8 cellular contexts compared by ENCODE assay signal in the genomic region with DNA sequence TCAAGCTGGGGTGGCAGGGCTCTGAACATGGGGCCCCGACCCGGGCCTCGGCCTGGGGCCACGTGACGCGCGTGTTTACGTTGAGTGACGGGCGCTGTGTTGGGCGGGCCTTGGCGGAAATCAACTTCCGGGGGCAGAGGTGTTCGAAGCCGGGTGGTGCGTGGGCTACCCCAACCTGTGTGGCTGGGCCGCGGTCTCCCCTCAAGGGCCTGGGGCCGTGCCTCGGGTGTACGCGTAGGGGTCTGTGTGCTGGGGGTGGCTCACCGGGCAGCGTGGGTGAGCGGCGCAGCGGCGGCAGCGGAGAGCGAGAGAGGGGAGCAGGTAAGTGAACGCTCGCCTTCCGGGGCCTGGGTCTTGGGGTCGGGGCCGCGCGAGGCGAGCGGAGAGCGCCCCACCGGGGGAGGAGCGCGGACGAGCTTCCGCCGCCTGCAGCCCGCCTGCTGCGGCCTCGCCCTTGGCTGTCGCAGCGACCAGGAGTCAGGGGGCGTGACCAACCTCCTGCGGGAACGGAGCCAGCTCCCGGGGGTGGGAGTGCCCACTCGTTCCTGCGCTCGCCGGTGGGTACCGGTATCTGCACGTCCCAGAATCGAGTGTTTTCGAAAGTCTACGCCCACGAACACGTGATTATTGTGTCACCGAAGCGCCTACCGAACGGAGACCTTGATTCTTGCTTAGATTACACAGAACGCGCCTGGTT. TPM values are rescaled to one million over a fixed set of nuclear protein-coding genes. Genes with fewer than 3 reads are reported as not detected.
DNase-seq lines count a peak whose midpoint lies in the region; ATAC-seq, FAIRE-seq and TF ChIP-seq lines count a peak whose summit lies in the region.

A gene with protein sequence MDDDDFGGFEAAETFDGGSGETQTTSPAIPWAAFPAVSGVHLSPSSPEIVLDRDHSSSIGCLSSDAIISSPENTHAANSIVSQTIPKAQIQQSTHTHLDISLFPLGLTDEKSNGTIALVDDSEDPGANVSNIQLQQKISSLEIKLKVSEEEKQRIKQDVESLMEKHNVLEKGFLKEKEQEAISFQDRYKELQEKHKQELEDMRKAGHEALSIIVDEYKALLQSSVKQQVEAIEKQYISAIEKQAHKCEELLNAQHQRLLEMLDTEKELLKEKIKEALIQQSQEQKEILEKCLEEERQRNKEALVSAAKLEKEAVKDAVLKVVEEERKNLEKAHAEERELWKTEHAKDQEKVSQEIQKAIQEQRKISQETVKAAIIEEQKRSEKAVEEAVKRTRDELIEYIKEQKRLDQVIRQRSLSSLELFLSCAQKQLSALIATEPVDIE (plus strand): TSS at position 136 of the 697 bp plus-strand sequence. CDS start 66,760 bp downstream, outside the sequence.

- peaks cover 3% of the 10 kb centered on the region for H3K36me3 Mint-ChIP-seq in astrocyte (ENCODE audit: low read depth, unreplicated experiment)

- 6% methylated on average over 67 of the region's 72 CpGs for WGBS in hepatocyte (ENCODE audit: low lambda C conversion rate, missing lambda C conversion rate)

- H4K20me1 ChIP-seq in astrocyte (ENCODE audit: insufficient read depth, low read length) (no peaks in the 10 kb centered on the region), hepatocyte (ENCODE audit: insufficient read depth, poor library complexity, severe bottlenecking) (no peaks in the 10 kb centered on the region)

- DNase-seq in NCI-H1694 treated with DMSO at 0.1 percent for 48 hours (lab: John Stamatoyannopoulos, UW), result peak; percentile 80
- peak; percentile 87 for DNase-seq in T-helper 22 cell (ENCODE audit: low read depth)
- DNase-seq in astrocyte (ENCODE audit: low read depth), result peak; percentile 68
- DNase-seq in hepatocyte (ENCODE audit: low spot score), result peak; percentile 93
- peak; percentile 42 for DNase-seq in retinal pigment epithelial cell (ENCODE audit: low read depth)
- DNase-seq in NCI-H1048 (lab: John Stamatoyannopoulos, UW), result no peak

- H3K9me2 ChIP-seq in hepatocyte (replicated peaks; ENCODE audit: insufficient read depth), result no peaks in the 10 kb centered on the region

- H3K9me3 Mint-ChIP-seq in astrocyte (ENCODE audit: unreplicated experiment), result no peaks in the 10 kb centered on the region

- H3K9ac ChIP-seq in astrocyte (ENCODE audit: low read length), result peak within 1 kb of the TSS; percentile 98

- peaks cover 3% of the 10 kb centered on the region for H3K4me1 Mint-ChIP-seq in astrocyte (ENCODE audit: low read depth, unreplicated experiment)

- no peaks in the 10 kb centered on the region for H3K9me3 ChIP-seq in astrocyte (ENCODE audit: insufficient read depth, low read depth, low read length)
- no peaks in the 10 kb centered on the region for H3K9me3 ChIP-seq in hepatocyte (ENCODE audit: low read depth)

- peak; percentile 90 for ATAC-seq in GM18505 (IDR thresholded peaks at IDR 0.05; ENCODE audit: unreplicated experiment)
- peak; percentile 89 for ATAC-seq in HG02884 (IDR thresholded peaks at IDR 0.05; ENCODE audit: unreplicated experiment)

- no peak for TF ChIP-seq CTCF in astrocyte (IDR thresholded peaks at IDR 0.05; ENCODE audit: insufficient read depth, low read depth, low read length)
- no peak for TF ChIP-seq CTCF in hepatocyte (IDR thresholded peaks at IDR 0.05; ENCODE audit: poor library complexity)
- TF ChIP-seq CTCF in retinal pigment epithelial cell (conservative IDR thresholded peaks at IDR 0.05; ENCODE audit: low read depth, low read length), result no peak

- peak within 1 kb of the TSS; percentile 95 for H3K27ac Mint-ChIP-seq in astrocyte (ENCODE audit: unreplicated experiment)

- H3K27ac ChIP-seq in astrocyte (ENCODE audit: low read depth, low read length) (peak within 1 kb of the TSS; percentile 94), hepatocyte (peak within 1 kb of the TSS; percentile 99)

- H2AFZ ChIP-seq in astrocyte (ENCODE audit: low read depth, low read length) (peak within 1 kb of the TSS; percentile 89), hepatocyte (peak within 1 kb of the TSS; percentile 100)

- H3K4me2 ChIP-seq in astrocyte (ENCODE audit: low read length) (peak within 1 kb of the TSS; percentile 97), hepatocyte (peak within 1 kb of the TSS; percentile 84)

- peaks cover 33% of the 10 kb centered on the region for H3K79me2 ChIP-seq in astrocyte (ENCODE audit: insufficient read depth, low read length)
- peaks cover 33% of the 10 kb centered on the region for H3K79me2 ChIP-seq in hepatocyte

- H3K4me3 Mint-ChIP-seq in astrocyte (ENCODE audit: unreplicated experiment), result peak within 1 kb of the TSS; percentile 90

- H3K27me3 Mint-ChIP-seq in astrocyte (ENCODE audit: low read depth, unreplicated experiment), result no peaks in the 10 kb centered on the region

- peak; percentile 86 for TF ChIP-seq POLR2A in GM18505 (IDR thresholded peaks at IDR 0.05; ENCODE audit: borderline replicate concordance, extremely low read depth, insufficient read depth, insufficient read length)

- H3K36me3 ChIP-seq in astrocyte (ENCODE audit: insufficient read depth, low read length), result peaks cover 3% of the 10 kb centered on the region
- H3K36me3 ChIP-seq in hepatocyte (replicated peaks; ENCODE audit: insufficient read depth, low read depth), result no peaks in the 10 kb centered on the region

- H3K4me1 ChIP-seq in astrocyte (ENCODE audit: insufficient read depth, low read length), result peaks cover 10% of the 10 kb centered on the region
- H3K4me1 ChIP-seq in hepatocyte (ENCODE audit: insufficient read depth), result peaks cover 11% of the 10 kb centered on the region

- FAIRE-seq in astrocyte (lab: Jason Lieb, UNC), result no peak

- H3K27me3 ChIP-seq in astrocyte (ENCODE audit: insufficient read depth, low read length) (no peaks in the 10 kb centered on the region), hepatocyte (no peaks in the 10 kb centered on the region)

- H3K4me3 ChIP-seq in astrocyte (ENCODE audit: insufficient read depth, low read depth, low read length), result peak within 1 kb of the TSS; percentile 93
- H3K4me3 ChIP-seq in hepatocyte, result peak within 1 kb of the TSS; percentile 90
- H3K4me3 ChIP-seq in retinal pigment epithelial cell (ENCODE audit: low read length), result peak within 1 kb of the TSS; percentile 83

RNA-seq across cellular contexts. Expression of the gene that starts here (rescaled TPM):
- total RNA-seq in astrocyte (18.3 and 19.3 TPM in 2 replicates), hepatocyte (14.2 and 22.2 TPM in 2 replicates)
- 13.5 and 15.1 TPM in 2 replicates for polyA plus RNA-seq in hepatocyte
